Comparison of ENCODE assay signal across 8 cellular contexts in genomic region chr1:37595440-37596181, GRCh38.
DNase-seq lines count a peak whose midpoint lies in the region; ATAC-seq and TF ChIP-seq lines count a peak whose summit lies in the region.

TSS of gene GNL2 (minus strand) at chr1:37595937. CDS start at chr1:37595822, 115 bp downstream.

- TF ChIP-seq CTCF in AG09309 (IDR thresholded peaks at IDR 0.05; ENCODE audit: control insufficient read depth, insufficient read depth, low read depth, low read length, missing control alignments): no peak

- ATAC-seq in GM19025 (IDR thresholded peaks at IDR 0.05; ENCODE audit: low read depth, unreplicated experiment) (peak; percentile 98), HG03342 (IDR thresholded peaks at IDR 0.05; ENCODE audit: unreplicated experiment) (peak; percentile 97)
- peak; percentile 98 to 99 for ATAC-seq in activated CD4-positive, CD25-positive, alpha-beta regulatory T cell treated with anti-CD3 and anti-CD28 coated beads, Interleukin-2, amount 50 U/mL, for 24 hours

- DNase-seq in AG09309 (ENCODE audit: low read depth) (peak; percentile 73), NCI-H446 (lab: John Stamatoyannopoulos, UW) (peak; percentile 96 to 98), cerebellar cortex (ENCODE audit: low spot score) (peak; percentile 95), islet precursor cell (peak; percentile 98)
- peak; percentile 92 to 96 (median 93) for DNase-seq in stimulated activated CD4-positive, alpha-beta T cell treated with anti-CD3 and anti-CD28 coated beads, Interleukin-12 subunit alpha, Interleukin-12 subunit beta, amount 100 ng/mL, for 48 hours (ENCODE audit: low read depth in 2 of 3, low spot score in 1 of 3)

- H3K4me3 ChIP-seq in AG09309 (ENCODE audit: control insufficient read depth, low read depth, low read length): peak within 1 kb of the TSS; percentile 94

Comparison
In these comparisons a context has a peak if more than half of its experiments do, and no peak if none do; other contexts are left out.
1. Peak in every context shown above with its lines: DNase-seq, ATAC-seq and H3K4me3 ChIP-seq.